Comparison of ENCODE assay signal across 12 cellular contexts in genomic region chr2:131517856-131518255, GRCh38. TPM values are rescaled to one million over a fixed set of nuclear protein-coding genes. Genes with fewer than 3 reads are reported as not detected.
"Had no signal": no experiment of that assay in that cellular context is flagged by ENCODE, and none has a peak within 500 bp of the region (broad histone marks: within the 10 kb centered on the region; RNA-seq: fewer than 3 reads in every experiment).

No MANE protein-coding gene starts in this region.

RNA-seq across cellular contexts. Expression of gene TUBA3D, which starts 41.9 kb away (rescaled TPM):
- total RNA-seq: activated B cell treated with CpG ODN at 0.5 μM for 24 hours; activated CD4-positive, alpha-beta memory T cell treated with anti-CD3 and anti-CD28 coated beads for 36 hours; activated CD4-positive, alpha-beta T cell treated with anti-CD3 and anti-CD28 coated beads, Interleukin-2, amount 10 ng/mL, durations not matched to agents 24 days and 14 days; activated CD8-positive, alpha-beta memory T cell treated with anti-CD3 and anti-CD28 coated beads for 36 hours; activated CD8-positive, alpha-beta T cell treated with anti-CD3 and anti-CD28 coated beads for 36 hours; activated naive CD4-positive, alpha-beta T cell treated with anti-CD3 and anti-CD28 coated beads for 36 hours; activated naive CD8-positive, alpha-beta T cell treated with anti-CD3 and anti-CD28 coated beads, Interleukin-2, amount 10 ng/mL, durations not matched to agents 7 days and 5 days; activated T-cell treated with anti-CD3 and anti-CD28 coated beads, Interleukin-2, amount 50 U/mL, for 4 hours; activated T-cell treated with anti-CD3 and anti-CD28 coated beads, Interleukin-2, amount 50 U/mL, for 72 hours; activated T-helper 1 cell treated with anti-CD3 and anti-CD28 coated beads, Interleukin-12 subunit alpha, Interleukin-12 subunit beta, Interleukin-2, Interleukin-4 antibody, amounts not matched to agents 30 ng/mL and 10 ng/mL and 1 ng/mL, durations not matched to agents 14 hours and 24 hours and 36 hours; activated T-helper 17 cell treated with anti-CD3 and anti-CD28 coated beads, Interleukin-2, amount 50 U/mL, for 72 hours; ascending aorta had no signal
